29 cellular contexts compared by ENCODE assay signal in the genomic region with DNA sequence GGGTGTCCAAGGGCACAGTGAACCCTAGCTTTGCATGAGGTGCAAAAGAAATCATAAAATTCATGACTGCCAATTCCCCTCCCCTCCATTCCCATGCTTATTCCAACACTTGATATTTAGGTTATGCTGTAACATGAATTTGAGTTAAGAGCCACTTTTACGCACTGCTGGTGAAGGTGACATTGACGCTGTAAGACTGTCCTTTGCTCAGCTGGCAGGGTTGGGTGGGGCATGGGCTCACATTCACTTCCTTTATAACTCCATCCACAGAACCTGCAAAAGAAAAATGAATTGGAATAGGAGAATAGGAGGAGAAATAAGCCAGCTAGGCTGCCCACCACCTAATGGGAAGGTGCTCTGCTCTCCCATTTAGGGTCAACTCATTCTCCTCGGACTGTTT.
"Had no signal": no experiment of that assay in that cellular context is flagged by ENCODE, and none has a peak within 500 bp of the region (broad histone marks: within the 10 kb centered on the region; RNA-seq: fewer than 3 reads in every experiment).

No MANE protein-coding gene starts in this region.

- H3K9me3 Mint-ChIP-seq: activated CD4-positive, alpha-beta memory T cell treated with anti-CD3 and anti-CD28 coated beads, Interleukin-2, amount 10 ng/mL, durations not matched to agents 7 days and 5 days; activated CD4-positive, alpha-beta T cell treated with anti-CD3 and anti-CD28 coated beads, Interleukin-2, amount 10 ng/mL, durations not matched to agents 7 days and 5 days; activated T-cell treated with anti-CD3 and anti-CD28 coated beads, Interleukin-2, amount 50 U/mL, for 24 hours; central memory CD8-positive, alpha-beta T cell; nephron; stimulated activated memory B cell treated with anti-CD40 and anti-IgM and Interleukin-4, amounts not matched to agents 10 μg/mL and 1 μg/mL and 100 μg/mL, for 72 hours; stimulated activated naive CD8-positive, alpha-beta T cell treated with anti-CD3 and anti-CD28 coated beads, Interleukin-15, amount 100 ng/mL, for 72 hours had no signal

- H3K4me3 ChIP-seq: breast epithelium, esophagus squamous epithelium, heart right ventricle, left lung, right lobe of liver, smooth muscle cell, tibial artery had no signal

- H3K27me3 Mint-ChIP-seq: activated CD4-positive, alpha-beta memory T cell treated with anti-CD3 and anti-CD28 coated beads, Interleukin-2, amount 10 ng/mL, durations not matched to agents 7 days and 5 days; activated CD4-positive, alpha-beta T cell treated with anti-CD3 and anti-CD28 coated beads, Interleukin-2, amount 10 ng/mL, durations not matched to agents 7 days and 5 days; activated T-cell treated with anti-CD3 and anti-CD28 coated beads, Interleukin-2, amount 50 U/mL, for 24 hours; central memory CD8-positive, alpha-beta T cell; stimulated activated memory B cell treated with anti-CD40 and anti-IgM and Interleukin-4, amounts not matched to agents 10 μg/mL and 1 μg/mL and 100 μg/mL, for 72 hours; stimulated activated naive CD8-positive, alpha-beta T cell treated with anti-CD3 and anti-CD28 coated beads, Interleukin-15, amount 100 ng/mL, for 72 hours; T-helper 17 cell had no signal

- H3K9me3 ChIP-seq: breast epithelium, esophagus squamous epithelium, heart right ventricle, left lung, right lobe of liver, tibial artery had no signal

- H3K27ac Mint-ChIP-seq: activated CD4-positive, alpha-beta memory T cell treated with anti-CD3 and anti-CD28 coated beads, Interleukin-2, amount 10 ng/mL, durations not matched to agents 7 days and 5 days; activated CD4-positive, alpha-beta T cell treated with anti-CD3 and anti-CD28 coated beads, Interleukin-2, amount 10 ng/mL, durations not matched to agents 7 days and 5 days; activated T-cell treated with anti-CD3 and anti-CD28 coated beads, Interleukin-2, amount 50 U/mL, for 24 hours; nephron; stimulated activated memory B cell treated with anti-CD40 and anti-IgM and Interleukin-4, amounts not matched to agents 10 μg/mL and 1 μg/mL and 100 μg/mL, for 72 hours; stimulated activated naive CD8-positive, alpha-beta T cell treated with anti-CD3 and anti-CD28 coated beads, Interleukin-15, amount 100 ng/mL, for 72 hours; T-helper 17 cell had no signal

- H3K4me2 ChIP-seq: smooth muscle cell had no signal

- DNase-seq: activated CD4-positive, alpha-beta memory T cell treated with anti-CD3 and anti-CD28 coated beads, Interleukin-2, amount 10 ng/mL, durations not matched to agents 7 days and 5 days; activated CD4-positive, alpha-beta T cell treated with anti-CD3 and anti-CD28 coated beads for 1 hour; activated CD4-positive, alpha-beta T cell treated with anti-CD3 and anti-CD28 coated beads, Interleukin-2, amount 10 ng/mL, durations not matched to agents 7 days and 5 days; activated CD8-positive, alpha-beta memory T cell treated with anti-CD3 and anti-CD28 coated beads, Interleukin-2, amount 50 U/mL, for 48 hours; activated gamma-delta T cell treated with Interleukin-2 at 50 U/mL for 16 hours; activated naive CD4-positive, alpha-beta T cell treated with anti-CD3 and anti-CD28 coated beads, Interleukin-2, amount 50 U/mL, for 16 hours; activated T-cell treated with anti-CD3 and anti-CD28 coated beads, Interleukin-2, amount 50 U/mL, for 24 hours; amygdala; dermis blood vessel endothelial cell; effector CD4-positive, alpha-beta T cell; esophagus squamous epithelium; foreskin melanocyte; heart right ventricle; kidney glomerular epithelial cell; left lung; posterior cingulate gyrus; right lobe of liver; stimulated activated CD4-positive, alpha-beta T cell treated with anti-CD3 and anti-CD28 coated beads, Interleukin-1b, Interleukin-23, amount 100 ng/mL, for 48 hours; stimulated activated CD4-positive, alpha-beta T cell treated with anti-CD3 and anti-CD28 coated beads, Interleukin-4, amount 100 ng/mL, for 4 hours; stimulated activated CD8-positive, alpha-beta memory T cell treated with anti-CD3 and anti-CD28 coated beads, Interleukin-4, amount 100 ng/mL, for 48 hours; stimulated activated naive CD8-positive, alpha-beta T cell treated with anti-CD3 and anti-CD28 coated beads, Interleukin-15, amount 100 ng/mL, for 72 hours; T-helper 17 cell; tibial artery had no signal

- H3K27ac ChIP-seq: breast epithelium, epithelial cell of prostate, esophagus squamous epithelium, heart right ventricle, left lung, right lobe of liver, tibial artery had no signal

- ATAC-seq: left lung; right lobe of liver; stimulated activated memory B cell treated with anti-CD40 and anti-IgM and Interleukin-4, amounts not matched to agents 10 μg/mL and 1 μg/mL and 100 μg/mL, for 72 hours; stimulated activated naive CD8-positive, alpha-beta T cell treated with anti-CD3 and anti-CD28 coated beads, Interleukin-15, amount 100 ng/mL, for 72 hours; T-helper 17 cell had no signal

- H3K27me3 ChIP-seq: breast epithelium, esophagus squamous epithelium, heart right ventricle, left lung, right lobe of liver, tibial artery had no signal

- H3K4me3 Mint-ChIP-seq: activated CD4-positive, alpha-beta memory T cell treated with anti-CD3 and anti-CD28 coated beads, Interleukin-2, amount 10 ng/mL, durations not matched to agents 7 days and 5 days; activated CD4-positive, alpha-beta T cell treated with anti-CD3 and anti-CD28 coated beads, Interleukin-2, amount 10 ng/mL, durations not matched to agents 7 days and 5 days; activated T-cell treated with anti-CD3 and anti-CD28 coated beads, Interleukin-2, amount 50 U/mL, for 24 hours; central memory CD8-positive, alpha-beta T cell; nephron; stimulated activated memory B cell treated with anti-CD40 and anti-IgM and Interleukin-4, amounts not matched to agents 10 μg/mL and 1 μg/mL and 100 μg/mL, for 72 hours; stimulated activated naive CD8-positive, alpha-beta T cell treated with anti-CD3 and anti-CD28 coated beads, Interleukin-15, amount 100 ng/mL, for 72 hours; T-helper 17 cell had no signal

- H3K4me1 Mint-ChIP-seq: central memory CD8-positive, alpha-beta T cell had no signal

- H3K4me1 ChIP-seq: right lobe of liver had no signal
